12 cellular contexts compared by ENCODE assay signal in genomic region chrX:108584617-108585211, GRCh38.
DNase-seq lines count a peak whose midpoint lies in the region; ATAC-seq, FAIRE-seq and TF ChIP-seq lines count a peak whose summit lies in the region.
"Had no signal": no experiment of that assay in that cellular context is flagged by ENCODE, and none has a peak within 500 bp of the region (broad histone marks: within the 10 kb centered on the region; RNA-seq: fewer than 3 reads in every experiment).

No MANE protein-coding gene starts in this region.

- no peak overlapping the region for H3K4me3 ChIP-seq in AG04450 (ENCODE audit: low read depth, low read length)
- H3K4me3 ChIP-seq in hepatocyte, result no peak overlapping the region
- H3K4me3 ChIP-seq in suprapubic skin, result no peak overlapping the region
- H3K4me3 ChIP-seq in pancreas, result no peak overlapping the region
- H3K4me3 ChIP-seq: adrenal gland had no signal

- H3K9me2 ChIP-seq in hepatocyte (replicated peaks; ENCODE audit: insufficient read depth), result no peaks in the 10 kb centered on the region

- no peak overlapping the region for H2AFZ ChIP-seq in hepatocyte

- intact Hi-C loops in pancreas (cut with DNase I), result no loop called here

- ATAC-seq in GM18867 (IDR thresholded peaks at IDR 0.05; ENCODE audit: unreplicated experiment) (peak; percentile 66), pancreas (no peak), GM19035 (IDR thresholded peaks at IDR 0.05; ENCODE audit: unreplicated experiment) (no peak)

- FAIRE-seq in pancreas (lab: Jason Lieb, UNC), result no peak

- no peaks in the 10 kb centered on the region for H4K20me1 ChIP-seq in hepatocyte (ENCODE audit: insufficient read depth, poor library complexity, severe bottlenecking)

- H3K27me3 ChIP-seq in AG04450 (ENCODE audit: control insufficient read depth, insufficient read depth, low read length) (no peaks in the 10 kb centered on the region), hepatocyte (no peaks in the 10 kb centered on the region), suprapubic skin (no peaks in the 10 kb centered on the region), pancreas (no peaks in the 10 kb centered on the region)

- DNase-seq in AG04450 (ENCODE audit: low read depth, low spot score) (no peak), RWPE1 (ENCODE audit: low spot score) (peak; percentile 1), hepatocyte (ENCODE audit: low spot score) (peak; percentile 4), NCI-H2107 treated with DMSO at 0.1 percent for 48 hours (lab: John Stamatoyannopoulos, UW; ENCODE audit: unreplicated experiment) (no peak), suprapubic skin (ENCODE audit: low spot score in 2 of 2) (no peak), pancreas (no peak)
- DNase-seq: DMS79 treated with DMSO at 0.1 percent for 48 hours; naive B cell; stimulated activated naive CD4-positive, alpha-beta T cell had no signal

- no peaks in the 10 kb centered on the region for H3K79me2 ChIP-seq in hepatocyte

- H3K36me3 ChIP-seq in hepatocyte (replicated peaks; ENCODE audit: insufficient read depth, low read depth) (no peaks in the 10 kb centered on the region), suprapubic skin (no peaks in the 10 kb centered on the region), pancreas (no peaks in the 10 kb centered on the region)
- H3K36me3 ChIP-seq: adrenal gland had no signal

- CTCF ChIA-PET in AG04450 (lab: Charles Lee), result no interaction called here
- CTCF ChIA-PET in RWPE1 (lab: Yijun Ruan, JAX), result interaction anchor here (0.6 kb wide), 1 partner anchor 315 kb away, joined by 3 read pairs; no protein-coding TSS in a partner anchor

- H3K9me3 ChIP-seq in AG04450 (ENCODE audit: control insufficient read depth, insufficient read depth, low read length) (no peaks in the 10 kb centered on the region), hepatocyte (ENCODE audit: low read depth) (no peaks in the 10 kb centered on the region), suprapubic skin (no peaks in the 10 kb centered on the region), pancreas (no peaks in the 10 kb centered on the region)
- H3K9me3 ChIP-seq: adrenal gland had no signal

- TF ChIP-seq EP300 in suprapubic skin (IDR thresholded peaks at IDR 0.05), result no peak

- H3K27ac ChIP-seq in AG04450 (ENCODE audit: low read depth, low read length) (no peak overlapping the region), RWPE1 (no peak overlapping the region), hepatocyte (no peak overlapping the region), suprapubic skin (no peak overlapping the region), pancreas (no peak overlapping the region)
- H3K27ac ChIP-seq: adrenal gland had no signal

- POLR2A ChIA-PET in AG04450 (lab: Yijun Ruan, JAX) (no interaction called here), RWPE1 (lab: Yijun Ruan, JAX; ENCODE audit: low non-redundant PET) (no interaction called here)

- no peak for TF ChIP-seq POLR2A in suprapubic skin (IDR thresholded peaks at IDR 0.05)

- H3K4me2 ChIP-seq in hepatocyte, result no peak overlapping the region

- 97% methylated on average over 2 of the region's 2 CpGs for WGBS in hepatocyte (ENCODE audit: low lambda C conversion rate, missing lambda C conversion rate)
- 83% methylated on average over 2 of the region's 2 CpGs for WGBS in suprapubic skin
- WGBS in pancreas, 2 donors, result 72 to 93% methylated on average over 2 of the region's 2 CpGs

- H3K4me1 ChIP-seq in hepatocyte (ENCODE audit: insufficient read depth) (no peaks in the 10 kb centered on the region), suprapubic skin (no peaks in the 10 kb centered on the region), pancreas (no peaks in the 10 kb centered on the region)
- H3K4me1 ChIP-seq: adrenal gland had no signal

- TF ChIP-seq CTCF in AG04450 (IDR thresholded peaks at IDR 0.05; ENCODE audit: low read depth, low read length), result peak; percentile 23; the same call in 1 of the 2 replicates
- TF ChIP-seq CTCF in RWPE1 (conservative IDR thresholded peaks at IDR 0.05; ENCODE audit: low read depth), result no peak
- TF ChIP-seq CTCF in hepatocyte (IDR thresholded peaks at IDR 0.05; ENCODE audit: poor library complexity), result peak; percentile 25
- no peak for TF ChIP-seq CTCF in suprapubic skin (IDR thresholded peaks at IDR 0.05)
- TF ChIP-seq CTCF in pancreas (IDR thresholded peaks at IDR 0.05), result peak in 2 of 4 donors; percentile 6 to 21

Comparison
In these comparisons a context has a peak if more than half of its experiments do, and no peak if none do; other contexts are left out.
1. DNase-seq: peak in RWPE1 (single experiment) and hepatocyte (single experiment); none in AG04450 (single experiment), NCI-H2107 treated with DMSO at 0.1 percent for 48 hours (single experiment), suprapubic skin (0 of 2) and pancreas (0 of 6).
2. CTCF ChIP-seq: peak in AG04450 (single experiment) and hepatocyte (single experiment); none in RWPE1 (single experiment) and suprapubic skin (0 of 2).